26 cellular contexts compared by ENCODE assay signal in genomic region chr3:145244327-145244726, GRCh38.
"Had no signal": no experiment of that assay in that cellular context is flagged by ENCODE, and none has a peak within 500 bp of the region (broad histone marks: within the 10 kb centered on the region; RNA-seq: fewer than 3 reads in every experiment).

No MANE protein-coding gene starts in this region.

- DNase-seq: dermis blood vessel endothelial cell; effector memory CD4-positive, alpha-beta T cell; erythroblast; esophagus squamous epithelium; hypothalamus; immature natural killer cell; islet precursor cell; mucosa of descending colon; naive B cell; nucleus accumbens; stimulated activated CD4-positive, alpha-beta T cell treated with anti-CD3 and anti-CD28 coated beads, Interleukin-2, amount 100 ng/mL, for 24 hours; stimulated activated CD4-positive, alpha-beta T cell treated with anti-CD3 and anti-CD28 coated beads, Interleukin-4, amount 100 ng/mL, for 24 hours; stimulated activated naive CD4-positive, alpha-beta T cell treated with Interleukin-2 at 50 U/mL for 16 hours; stomach; thyroid gland; trophoblast cell had no signal

- H3K36me3 Mint-ChIP-seq: stimulated activated effector memory CD8-positive, alpha-beta T cell treated with anti-CD3 and anti-CD28 coated beads, Interleukin-12 subunit alpha, Interleukin-12 subunit beta, amount 100 ng/mL, for 72 hours had no signal

- H3K9ac ChIP-seq: neural progenitor cell had no signal

- H3K27me3 Mint-ChIP-seq: naive B cell; natural killer cell treated with Interleukin-12 subunit alpha and Interleukin-12 subunit beta and Interleukin-15 and Interleukin-18, amount 100 ng/mL, for 72 hours had no signal

- H3K4me3 ChIP-seq: coronary artery, esophagus squamous epithelium, lung, mucosa of descending colon, neural progenitor cell, prostate gland, right atrium auricular region, stomach, thyroid gland, vagina had no signal

- H3K27ac Mint-ChIP-seq: immature natural killer cell; mesothelial cell of epicardium; naive B cell; natural killer cell treated with Interleukin-12 subunit alpha and Interleukin-12 subunit beta and Interleukin-15 and Interleukin-18, amount 100 ng/mL, for 72 hours; neural progenitor cell; stimulated activated effector memory CD8-positive, alpha-beta T cell treated with anti-CD3 and anti-CD28 coated beads, Interleukin-12 subunit alpha, Interleukin-12 subunit beta, amount 100 ng/mL, for 72 hours had no signal

- H3K36me3 ChIP-seq: esophagus squamous epithelium, neural progenitor cell, prostate gland, right atrium auricular region, stomach, thyroid gland, vagina had no signal

- H3K27ac ChIP-seq: coronary artery, esophagus squamous epithelium, neural progenitor cell, prostate gland, right atrium auricular region, stomach, thyroid gland, vagina had no signal

- ATAC-seq: mucosa of descending colon; natural killer cell treated with Interleukin-12 subunit alpha and Interleukin-12 subunit beta and Interleukin-15 and Interleukin-18, amount 100 ng/mL, for 72 hours; sciatic nerve; stimulated activated effector memory CD8-positive, alpha-beta T cell treated with anti-CD3 and anti-CD28 coated beads, Interleukin-12 subunit alpha, Interleukin-12 subunit beta, amount 100 ng/mL, for 72 hours had no signal

- H3K4me2 ChIP-seq: neural progenitor cell had no signal

- H3K4me1 Mint-ChIP-seq: immature natural killer cell; mesothelial cell of epicardium; naive B cell; neural progenitor cell; stimulated activated effector memory CD8-positive, alpha-beta T cell treated with anti-CD3 and anti-CD28 coated beads, Interleukin-12 subunit alpha, Interleukin-12 subunit beta, amount 100 ng/mL, for 72 hours had no signal

- H3K4me1 ChIP-seq: esophagus squamous epithelium, neural progenitor cell, prostate gland, right atrium auricular region, stomach, thyroid gland, vagina had no signal

- H3K4me3 Mint-ChIP-seq: immature natural killer cell; mesothelial cell of epicardium; naive B cell; natural killer cell treated with Interleukin-12 subunit alpha and Interleukin-12 subunit beta and Interleukin-15 and Interleukin-18, amount 100 ng/mL, for 72 hours; neural progenitor cell; stimulated activated effector memory CD8-positive, alpha-beta T cell treated with anti-CD3 and anti-CD28 coated beads, Interleukin-12 subunit alpha, Interleukin-12 subunit beta, amount 100 ng/mL, for 72 hours had no signal

- H3K9me3 ChIP-seq: prostate gland, thyroid gland had no signal

- H3K27me3 ChIP-seq: esophagus squamous epithelium, neural progenitor cell, right atrium auricular region, stomach, thyroid gland, vagina had no signal
